ENCODE assay signal across 14 cellular contexts in the genomic region with DNA sequence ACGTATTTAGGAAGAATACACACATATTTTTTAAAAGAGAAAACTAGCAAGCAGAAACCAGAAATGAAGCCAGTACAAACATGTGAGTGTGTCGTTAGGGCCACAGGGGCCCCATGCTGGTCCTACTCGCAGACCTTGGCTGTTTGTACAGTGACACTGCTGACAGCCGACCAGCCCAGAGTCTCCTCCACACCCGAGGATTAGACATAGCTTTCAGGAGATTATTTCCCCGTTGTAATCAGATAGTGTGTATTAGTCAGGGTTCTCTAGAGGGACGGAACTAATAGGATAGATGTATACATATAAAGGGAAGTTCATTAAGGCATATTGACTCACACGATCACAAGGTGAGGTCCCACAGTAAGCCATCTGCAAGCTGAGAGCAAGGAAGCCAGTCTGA. TPM values are rescaled to one million over a fixed set of nuclear protein-coding genes. Genes with fewer than 3 reads are reported as not detected.
DNase-seq lines count a peak whose midpoint lies in the region; ATAC-seq and TF ChIP-seq lines count a peak whose summit lies in the region.
"Had no signal": no experiment of that assay in that cellular context is flagged by ENCODE, and none has a peak within 500 bp of the region (broad histone marks: within the 10 kb centered on the region; RNA-seq: fewer than 3 reads in every experiment).

No MANE protein-coding gene starts in this region.

- peak overlapping the region; percentile 33 for H3K27ac Mint-ChIP-seq in progenitor cell of endocrine pancreas
- H3K27ac Mint-ChIP-seq: activated CD4-positive, alpha-beta memory T cell treated with anti-CD3 and anti-CD28 coated beads, Interleukin-2, amount 10 ng/mL, durations not matched to agents 7 days and 5 days; activated naive CD4-positive, alpha-beta T cell treated with anti-CD3 and anti-CD28 coated beads, Interleukin-2, amount 50 U/mL, for 24 hours had no signal

- CTCF ChIA-PET in PC-3 (lab: Charles Lee): interaction anchor here (1.4 kb wide), 1 partner anchor 9 kb away, joined by 7 read pairs; no protein-coding TSS in a partner anchor

- POLR2A ChIA-PET in PC-3 (lab: Charles Lee; ENCODE audit: unreplicated experiment): no interaction called here

- H3K4me2 ChIP-seq in PC-3 (ENCODE audit: low read length): peak overlapping the region; percentile 72

- peak overlapping the region; percentile 68 for H3K9ac ChIP-seq in PC-3 (ENCODE audit: low read length)

- peaks cover 24% of the 10 kb centered on the region for H3K4me1 ChIP-seq in PC-3 (ENCODE audit: insufficient read depth, low read length)

- no peaks in the 10 kb centered on the region for H3K79me2 ChIP-seq in PC-3 (ENCODE audit: low read length)

- DNase-seq in GM03348 (ENCODE audit: low spot score) (peak; percentile 20), PC-3 (peak; percentile 98), erythroblast (lab: John Stamatoyannopoulos, UW) (peak; percentile 18 to 29), progenitor cell of endocrine pancreas (ENCODE audit: low spot score, unreplicated experiment) (no peak), HK-2 (ENCODE audit: unreplicated experiment) (no peak), NCI-H524 treated with DMSO at 0.1 percent for 48 hours (lab: John Stamatoyannopoulos, UW) (no peak)
- no peak for DNase-seq in activated CD4-positive, CD25-positive, alpha-beta regulatory T cell treated with anti-CD3 and anti-CD28 coated beads, Interleukin-2, amount 50 U/mL, for 72 hours
- DNase-seq in activated effector memory CD4-positive, alpha-beta T cell treated with Interleukin-2 at 50 U/mL for 16 hours: no peak
- DNase-seq: activated CD4-positive, alpha-beta memory T cell treated with anti-CD3 and anti-CD28 coated beads, Interleukin-2, amount 10 ng/mL, durations not matched to agents 7 days and 5 days; naive thymus-derived CD8-positive, alpha-beta T cell; NCI-H526 had no signal

- H4K20me1 ChIP-seq in PC-3 (ENCODE audit: low read length): no peaks in the 10 kb centered on the region

- H3K27ac ChIP-seq in PC-3 (ENCODE audit: low read length): peak overlapping the region; percentile 95
- H3K27ac ChIP-seq: skin epidermis, vagina had no signal

- BruUV-seq in PC-3 (replicated peaks; lab: Mats Ljungman, UMichigan): TSS peak; percentile 92

- no peak overlapping the region for H3K4me3 Mint-ChIP-seq in progenitor cell of endocrine pancreas (ENCODE audit: low read depth)
- H3K4me3 Mint-ChIP-seq: activated CD4-positive, alpha-beta memory T cell treated with anti-CD3 and anti-CD28 coated beads, Interleukin-2, amount 10 ng/mL, durations not matched to agents 7 days and 5 days; activated naive CD4-positive, alpha-beta T cell treated with anti-CD3 and anti-CD28 coated beads, Interleukin-2, amount 50 U/mL, for 24 hours; naive thymus-derived CD8-positive, alpha-beta T cell had no signal

- no peaks in the 10 kb centered on the region for H3K9me3 ChIP-seq in PC-3 (ENCODE audit: low read length)
- H3K9me3 ChIP-seq: vagina had no signal

- TF ChIP-seq CTCF in PC-3 (conservative IDR thresholded peaks at IDR 0.05; ENCODE audit: low read depth, low read length) (no peak), progenitor cell of endocrine pancreas (IDR thresholded peaks at IDR 0.05; ENCODE audit: unreplicated experiment) (no peak)

- H3F3A ChIP-seq in PC-3 (ENCODE audit: low read length, unreplicated experiment): peaks cover 13% of the 10 kb centered on the region

- no peaks in the 10 kb centered on the region for H3K27me3 ChIP-seq in PC-3 (ENCODE audit: low read length)
- H3K27me3 ChIP-seq: vagina had no signal

- H3K4me1 Mint-ChIP-seq in progenitor cell of endocrine pancreas (ENCODE audit: low read depth): no peaks in the 10 kb centered on the region

- ATAC-seq in PC-3: peak; percentile 98
- ATAC-seq: naive thymus-derived CD8-positive, alpha-beta T cell had no signal

- H3K4me3 ChIP-seq in PC-3 (ENCODE audit: low read length): peak overlapping the region; percentile 24; the same call in 1 of the 2 replicates
- H3K4me3 ChIP-seq: skin epidermis, vagina had no signal

- peaks cover 24% of the 10 kb centered on the region for H3K36me3 Mint-ChIP-seq in progenitor cell of endocrine pancreas (ENCODE audit: insufficient read depth)

- H2AFZ ChIP-seq in PC-3 (ENCODE audit: low read length): no peak overlapping the region; the same call in 1 of the 2 replicates

- H3K27me3 Mint-ChIP-seq in progenitor cell of endocrine pancreas: no peaks in the 10 kb centered on the region
- H3K27me3 Mint-ChIP-seq: activated CD4-positive, alpha-beta memory T cell treated with anti-CD3 and anti-CD28 coated beads, Interleukin-2, amount 10 ng/mL, durations not matched to agents 7 days and 5 days; activated naive CD4-positive, alpha-beta T cell treated with anti-CD3 and anti-CD28 coated beads, Interleukin-2, amount 50 U/mL, for 24 hours; naive thymus-derived CD8-positive, alpha-beta T cell had no signal

- H3K9me2 ChIP-seq in PC-3 (replicated peaks; ENCODE audit: low read length): no peaks in the 10 kb centered on the region

- no peak for TF ChIP-seq POLR2A in erythroblast (IDR thresholded peaks at IDR 0.05; ENCODE audit: low read length)

- H3K9me3 Mint-ChIP-seq in progenitor cell of endocrine pancreas (ENCODE audit: low read depth): no peaks in the 10 kb centered on the region
- H3K9me3 Mint-ChIP-seq: activated CD4-positive, alpha-beta memory T cell treated with anti-CD3 and anti-CD28 coated beads, Interleukin-2, amount 10 ng/mL, durations not matched to agents 7 days and 5 days; activated naive CD4-positive, alpha-beta T cell treated with anti-CD3 and anti-CD28 coated beads, Interleukin-2, amount 50 U/mL, for 24 hours; naive thymus-derived CD8-positive, alpha-beta T cell had no signal

- peaks cover 29% of the 10 kb centered on the region for H3K36me3 ChIP-seq in PC-3 (ENCODE audit: low read depth, low read length)

- intact Hi-C loops in PC-3 (cut with micrococcal nuclease): loop anchor here (1.0 kb wide), 2 partner anchors 9 to 51 kb away; a partner anchor contains a TSS

RNA-seq across cellular contexts. Expression of a gene that starts 51.1 kb away (rescaled TPM):
- total RNA-seq in PC-3 (2014; rRNA removed) (23.7 and 33.6 TPM in 2 replicates), progenitor cell of endocrine pancreas (70.2 and 70.7 TPM in 2 replicates)

Comparison
In these comparisons a context has a peak if more than half of its experiments do, and no peak if none do; other contexts are left out.
1. DNase-seq: peak in GM03348 (single experiment), PC-3 (single experiment) and erythroblast (2 of 2); none in progenitor cell of endocrine pancreas (single experiment), HK-2 (single experiment), NCI-H524 treated with DMSO at 0.1 percent for 48 hours (single experiment), activated CD4-positive, CD25-positive, alpha-beta regulatory T cell treated with anti-CD3 and anti-CD28 coated beads, Interleukin-2, amount 50 U/mL, for 72 hours (single experiment) and activated effector memory CD4-positive, alpha-beta T cell treated with Interleukin-2 at 50 U/mL for 16 hours (single experiment).